ENCODE assay signal across 1 cellular context in the genomic region with DNA sequence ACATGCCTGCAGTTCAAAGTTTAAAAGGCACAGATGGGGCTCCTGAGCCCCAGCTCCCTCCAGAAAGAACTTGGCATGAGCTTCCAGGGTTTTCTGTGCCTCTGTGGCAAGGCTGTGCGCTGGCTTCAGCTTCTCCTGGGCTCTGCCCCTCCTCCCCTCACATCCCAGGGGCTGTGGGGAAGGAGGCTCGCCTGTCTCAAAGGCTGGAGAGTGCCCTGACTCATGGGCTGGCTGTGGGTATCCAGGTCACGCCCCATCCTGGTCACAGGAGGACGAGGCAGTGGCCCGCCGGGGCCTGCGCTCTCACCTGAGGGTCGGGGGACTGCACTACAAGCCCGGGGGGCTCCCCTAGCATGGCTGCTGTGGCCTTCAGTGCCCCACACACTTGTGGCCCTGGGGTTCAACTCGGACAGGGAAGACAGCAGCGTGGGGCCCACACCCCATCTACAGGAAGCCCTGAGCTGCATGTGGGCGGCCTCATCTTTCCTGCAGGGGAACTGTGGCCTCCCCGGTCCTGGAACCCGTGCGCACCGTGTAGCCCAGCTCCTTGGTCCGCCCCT.
TF ChIP-seq lines count a peak whose summit lies in the region.

No MANE protein-coding gene starts in this region.

TF ChIP-seq in H1, 55 proteins besides CTCF, POLR2A, EP300 and RAD21:
- TF ChIP-seq RBBP5 (IDR thresholded peaks at IDR 0.05; ENCODE audit: borderline replicate concordance, low read depth, low read length) (no peak), SRF (IDR thresholded peaks at IDR 0.05; ENCODE audit: low read depth, low read length) (no peak), CBX5 (IDR thresholded peaks at IDR 0.05; ENCODE audit: low read depth, low read length) (no peak), SAP30 (IDR thresholded peaks at IDR 0.05; ENCODE audit: insufficient read depth, insufficient replicate concordance, low read length) (no peak), SUZ12 (IDR thresholded peaks at IDR 0.05; ENCODE audit: low read length) (no peak), GABPA (IDR thresholded peaks at IDR 0.05; ENCODE audit: borderline replicate concordance, insufficient read depth, low read length) (no peak), KDM1A (IDR thresholded peaks at IDR 0.05; ENCODE audit: borderline replicate concordance, low read length) (no peak), CREB1 (IDR thresholded peaks at IDR 0.05) (no peak), KDM5A (IDR thresholded peaks at IDR 0.05; ENCODE audit: low read length) (no peak), TAF1 (IDR thresholded peaks at IDR 0.05; ENCODE audit: low read depth, low read length) (no peak), HDAC6 (IDR thresholded peaks at IDR 0.05; ENCODE audit: low read depth, low read length) (no peak), BACH1 (IDR thresholded peaks at IDR 0.05; ENCODE audit: low read length) (no peak)
- TF ChIP-seq, protein P1, sequence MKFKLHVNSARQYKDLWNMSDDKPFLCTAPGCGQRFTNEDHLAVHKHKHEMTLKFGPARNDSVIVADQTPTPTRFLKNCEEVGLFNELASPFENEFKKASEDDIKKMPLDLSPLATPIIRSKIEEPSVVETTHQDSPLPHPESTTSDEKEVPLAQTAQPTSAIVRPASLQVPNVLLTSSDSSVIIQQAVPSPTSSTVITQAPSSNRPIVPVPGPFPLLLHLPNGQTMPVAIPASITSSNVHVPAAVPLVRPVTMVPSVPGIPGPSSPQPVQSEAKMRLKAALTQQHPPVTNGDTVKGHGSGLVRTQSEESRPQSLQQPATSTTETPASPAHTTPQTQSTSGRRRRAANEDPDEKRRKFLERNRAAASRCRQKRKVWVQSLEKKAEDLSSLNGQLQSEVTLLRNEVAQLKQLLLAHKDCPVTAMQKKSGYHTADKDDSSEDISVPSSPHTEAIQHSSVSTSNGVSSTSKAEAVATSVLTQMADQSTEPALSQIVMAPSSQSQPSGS (IDR thresholded peaks at IDR 0.05; ENCODE audit: low read length), result no peak
